ENCODE assay signal across 20 cellular contexts in the genomic region with DNA sequence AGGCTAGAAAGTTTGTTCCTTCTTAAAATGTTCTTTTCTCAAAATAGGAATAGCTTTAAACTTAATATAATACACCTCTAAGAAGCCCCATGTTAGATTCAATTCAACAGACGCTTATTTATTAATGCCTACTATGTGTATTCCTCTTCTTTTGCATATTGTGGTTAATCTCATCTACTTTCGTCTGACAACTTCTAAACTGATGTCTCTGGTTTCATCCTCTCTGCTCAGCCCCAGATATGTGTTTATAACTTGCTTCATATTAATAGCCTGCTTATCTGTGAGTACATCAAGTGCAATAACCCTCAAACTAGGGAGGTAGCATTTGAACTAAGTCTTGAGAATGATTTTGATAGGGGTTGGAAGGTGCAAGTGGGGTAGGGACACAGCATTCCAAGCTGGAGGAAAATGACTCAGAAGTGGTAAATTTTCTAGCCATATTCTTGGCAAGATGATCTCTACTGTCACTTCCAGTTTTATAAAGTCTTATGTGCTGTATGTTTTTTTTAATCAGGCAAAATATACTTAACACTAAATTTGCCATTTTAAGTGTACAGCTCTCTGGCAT. TPM values are rescaled to one million over a fixed set of nuclear protein-coding genes. Genes with fewer than 3 reads are reported as not detected.
DNase-seq lines count a peak whose midpoint lies in the region; ATAC-seq and TF ChIP-seq lines count a peak whose summit lies in the region.
"Had no signal": no experiment of that assay in that cellular context is flagged by ENCODE, and none has a peak within 500 bp of the region (broad histone marks: within the 10 kb centered on the region; RNA-seq: fewer than 3 reads in every experiment).

No MANE protein-coding gene starts in this region.

- H3K9me3 Mint-ChIP-seq in natural killer cell = no peaks in the 10 kb centered on the region
- no peaks in the 10 kb centered on the region for H3K9me3 Mint-ChIP-seq in natural killer cell treated with Interleukin-12 subunit alpha and Interleukin-12 subunit beta and Interleukin-15 and Interleukin-18, amount 100 ng/mL, for 72 hours
- H3K9me3 Mint-ChIP-seq: activated T-helper 17 cell treated with anti-CD3 and anti-CD28 coated beads, Interleukin-2, amount 50 U/mL, for 72 hours; CD8-positive, alpha-beta T cell; stimulated activated naive B cell treated with anti-CD40 and anti-IgM and Interleukin-4, amounts not matched to agents 10 μg/mL and 1 μg/mL and 100 μg/mL, for 72 hours had no signal

- ATAC-seq in natural killer cell = peak in 1 of 3 donors; percentile 50
- ATAC-seq in natural killer cell treated with Interleukin-12 subunit alpha and Interleukin-12 subunit beta and Interleukin-15 and Interleukin-18, amount 100 ng/mL, for 72 hours = no peak
- peak; percentile 50 for ATAC-seq in HG03066 (IDR thresholded peaks at IDR 0.05; ENCODE audit: low read depth, unreplicated experiment)
- ATAC-seq in GM18873 (IDR thresholded peaks at IDR 0.05; ENCODE audit: low FRiP score, unreplicated experiment) = no peak
- no peak for ATAC-seq in omental fat pad (ENCODE audit: low FRiP score)
- ATAC-seq in HG03196 (IDR thresholded peaks at IDR 0.05; ENCODE audit: unreplicated experiment) = no peak
- ATAC-seq: activated T-helper 17 cell treated with anti-CD3 and anti-CD28 coated beads, Interleukin-2, amount 50 U/mL, for 72 hours; CD8-positive, alpha-beta T cell; stimulated activated naive B cell treated with anti-CD40 and anti-IgM and Interleukin-4, amounts not matched to agents 10 μg/mL and 1 μg/mL and 100 μg/mL, for 72 hours had no signal

- H3K4me1 Mint-ChIP-seq in natural killer cell = peaks cover 11 to 34% of the 10 kb centered on the region in 2 donors
- H3K4me1 Mint-ChIP-seq in natural killer cell treated with Interleukin-12 subunit alpha and Interleukin-12 subunit beta and Interleukin-15 and Interleukin-18, amount 100 ng/mL, for 72 hours (ENCODE audit: low read depth in 2 of 2) = peaks cover 19 to 26% of the 10 kb centered on the region in 2 donors

- H3K27me3 Mint-ChIP-seq in natural killer cell (ENCODE audit: low read depth in 2 of 2) = peaks cover 0 to 17% of the 10 kb centered on the region in 2 donors
- peaks cover 0 to 7% of the 10 kb centered on the region in 2 donors for H3K27me3 Mint-ChIP-seq in natural killer cell treated with Interleukin-12 subunit alpha and Interleukin-12 subunit beta and Interleukin-15 and Interleukin-18, amount 100 ng/mL, for 72 hours
- H3K27me3 Mint-ChIP-seq: activated T-helper 17 cell treated with anti-CD3 and anti-CD28 coated beads, Interleukin-2, amount 50 U/mL, for 72 hours had no signal

- intact Hi-C loops in natural killer cell (cut with micrococcal nuclease) = loop anchor here (5.0 kb wide), 1 partner anchor 38 kb away; a partner anchor contains a TSS

- H3K36me3 Mint-ChIP-seq in natural killer cell = no peaks in the 10 kb centered on the region
- peaks cover 10% of the 10 kb centered on the region for H3K36me3 Mint-ChIP-seq in natural killer cell treated with Interleukin-12 subunit alpha and Interleukin-12 subunit beta and Interleukin-15 and Interleukin-18, amount 100 ng/mL, for 72 hours

- DNase-seq in natural killer cell (no peak), amniotic epithelial cell (ENCODE audit: low read depth) (peak; percentile 84), DMS114 treated with DMSO at 0.1 percent for 48 hours (lab: John Stamatoyannopoulos, UW; ENCODE audit: unreplicated experiment) (no peak), omental fat pad (ENCODE audit: low spot score) (no peak)
- DNase-seq in natural killer cell treated with Interleukin-12 subunit alpha and Interleukin-12 subunit beta and Interleukin-15 and Interleukin-18, amount 100 ng/mL, for 72 hours (ENCODE audit: low spot score) = no peak
- DNase-seq: ACHN; amygdala; CD8-positive, alpha-beta T cell; DMS79; hippocampal formation; mesendoderm; NCI-H1105 treated with DMSO at 0.1 percent for 48 hours; stimulated activated naive B cell treated with anti-CD40 and anti-IgM and Interleukin-4, amounts not matched to agents 10 μg/mL and 1 μg/mL and 100 μg/mL, for 72 hours; T-helper 1 cell; upper lobe of left lung; WERI-Rb-1 had no signal

- no peak for TF ChIP-seq CTCF in natural killer cell (IDR thresholded peaks at IDR 0.05)
- no peak for TF ChIP-seq CTCF in omental fat pad (IDR thresholded peaks at IDR 0.05)

- no peak overlapping the region for H3K4me3 Mint-ChIP-seq in natural killer cell
- H3K4me3 Mint-ChIP-seq in natural killer cell treated with Interleukin-12 subunit alpha and Interleukin-12 subunit beta and Interleukin-15 and Interleukin-18, amount 100 ng/mL, for 72 hours = no peak overlapping the region
- H3K4me3 Mint-ChIP-seq: activated T-helper 17 cell treated with anti-CD3 and anti-CD28 coated beads, Interleukin-2, amount 50 U/mL, for 72 hours; CD8-positive, alpha-beta T cell; stimulated activated naive B cell treated with anti-CD40 and anti-IgM and Interleukin-4, amounts not matched to agents 10 μg/mL and 1 μg/mL and 100 μg/mL, for 72 hours had no signal

- peak overlapping the region; percentile 20 to 76 for H3K27ac Mint-ChIP-seq in natural killer cell
- no peak overlapping the region for H3K27ac Mint-ChIP-seq in natural killer cell treated with Interleukin-12 subunit alpha and Interleukin-12 subunit beta and Interleukin-15 and Interleukin-18, amount 100 ng/mL, for 72 hours
- H3K27ac Mint-ChIP-seq: activated T-helper 17 cell treated with anti-CD3 and anti-CD28 coated beads, Interleukin-2, amount 50 U/mL, for 72 hours; stimulated activated naive B cell treated with anti-CD40 and anti-IgM and Interleukin-4, amounts not matched to agents 10 μg/mL and 1 μg/mL and 100 μg/mL, for 72 hours had no signal

RNA-seq across cellular contexts. Expression of a gene that starts 37.0 kb away (rescaled TPM):
- total RNA-seq in natural killer cell = 10 to 100 TPM; 62.5 to 81.0 (median 66.5) TPM
- 10 to 100 TPM; 41.6 to 73.7 TPM for total RNA-seq in natural killer cell treated with Interleukin-12 subunit alpha and Interleukin-12 subunit beta and Interleukin-15 and Interleukin-18, amount 100 ng/mL, for 72 hours
- 10 to 100 TPM in 2 of 4 donors, 1 to 10 TPM in 2; 7.1 to 34.9 (median 11.5) TPM for total RNA-seq in omental fat pad

Comparison
In these comparisons a context has a peak if more than half of its experiments do, and no peak if none do; other contexts are left out.
1. H3K27ac Mint-ChIP-seq: peak in natural killer cell (2 of 2); none in natural killer cell treated with Interleukin-12 subunit alpha and Interleukin-12 subunit beta and Interleukin-15 and Interleukin-18, amount 100 ng/mL, for 72 hours (0 of 2).